ENCODE assay signal across 8 cellular contexts in the genomic region with DNA sequence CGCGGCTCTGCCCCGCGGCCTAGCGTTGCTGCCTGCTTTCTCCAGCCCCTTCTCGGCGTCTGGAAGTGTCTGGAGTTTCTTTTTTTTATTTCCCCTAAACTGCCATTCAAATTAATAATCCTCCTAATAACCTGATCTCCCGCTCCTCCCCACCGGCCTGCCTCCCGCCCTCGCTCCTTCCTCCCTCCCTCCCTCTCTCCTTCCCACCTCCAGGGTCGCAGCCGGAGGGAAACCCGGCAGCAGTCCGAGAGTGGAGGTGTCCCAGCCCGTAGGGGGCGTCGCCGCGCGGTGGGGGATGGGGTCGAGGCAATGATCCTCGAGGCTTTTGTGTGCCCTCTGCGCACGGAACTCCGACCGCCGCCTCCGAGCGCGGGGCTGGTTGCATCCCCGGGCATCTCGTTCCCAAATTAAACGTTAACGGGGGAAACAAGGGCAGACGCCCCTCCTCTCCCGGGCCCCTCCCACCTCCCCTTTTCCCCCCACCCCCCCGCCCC. TPM values are rescaled to one million over a fixed set of nuclear protein-coding genes. Genes with fewer than 3 reads are reported as not detected.
DNase-seq lines count a peak whose midpoint lies in the region.

No MANE protein-coding gene starts in this region.

- H3K36me3 Mint-ChIP-seq in activated CD4-positive, alpha-beta T cell treated with anti-CD3 and anti-CD28 coated beads, Interleukin-2, amount 10 ng/mL, durations not matched to agents 7 days and 5 days (ENCODE audit: low read depth): peaks cover 40% of the 10 kb centered on the region

- DNase-seq in DMS53 treated with DMSO at 0.1 percent for 48 hours (lab: John Stamatoyannopoulos, UW; ENCODE audit: unreplicated experiment): peak; percentile 52
- peak; percentile 55 for DNase-seq in HCEC 1CT
- DNase-seq in NCI-H2227 (lab: John Stamatoyannopoulos, UW; ENCODE audit: unreplicated experiment): peak; percentile 91
- peak; percentile 67 for DNase-seq in activated CD4-positive, alpha-beta T cell treated with anti-CD3 and anti-CD28 coated beads, Interleukin-2, amount 10 ng/mL, durations not matched to agents 7 days and 5 days
- DNase-seq in lung microvascular endothelial cell (ENCODE audit: low read depth in 2 of 2): peak; percentile 75 to 81
- peak; percentile 48 to 55 for DNase-seq in stimulated activated CD8-positive, alpha-beta memory T cell treated with anti-CD3 and anti-CD28 coated beads, Interleukin-15, amount 100 ng/mL, for 48 hours (ENCODE audit: low read depth in 2 of 2)
- no peak for DNase-seq in inferior parietal cortex (ENCODE audit: extremely low spot score)

- peaks cover 7 to 10% of the 10 kb centered on the region in 2 donors for H3K36me3 ChIP-seq in duodenal mucosa (ENCODE audit: control insufficient read depth in 1 of 2, insufficient read depth in 2 of 2, low read length in 2 of 2)

- H3K27me3 ChIP-seq in duodenal mucosa (ENCODE audit: control insufficient read depth in 1 of 2, insufficient read depth in 2 of 2, low read length in 2 of 2): peaks cover 3 to 8% of the 10 kb centered on the region in 2 donors

- H3K4me1 Mint-ChIP-seq in activated CD4-positive, alpha-beta T cell treated with anti-CD3 and anti-CD28 coated beads, Interleukin-2, amount 10 ng/mL, durations not matched to agents 7 days and 5 days: peaks cover 31% of the 10 kb centered on the region

- peaks cover 8 to 19% of the 10 kb centered on the region in 2 donors for H3K4me1 ChIP-seq in duodenal mucosa (ENCODE audit: control insufficient read depth in 1 of 2, insufficient read depth in 2 of 2, low read length in 2 of 2)

- POLR2A ChIA-PET in activated CD4-positive, alpha-beta T cell treated with anti-CD3 and anti-CD28 coated beads, Interleukin-2, amount 10 ng/mL, durations not matched to agents 7 days and 5 days (lab: Charles Lee): no interaction called here

- peak overlapping the region; percentile 96 for H3K27ac ChIP-seq in duodenal mucosa (ENCODE audit: low read depth, low read length)

- H3K27ac Mint-ChIP-seq in activated CD4-positive, alpha-beta T cell treated with anti-CD3 and anti-CD28 coated beads, Interleukin-2, amount 10 ng/mL, durations not matched to agents 7 days and 5 days: peak overlapping the region; percentile 83

- peak overlapping the region; percentile 74 to 83 for H3K9ac ChIP-seq in duodenal mucosa (ENCODE audit: low read depth in 1 of 2, low read length in 2 of 2)

- CTCF ChIA-PET in activated CD4-positive, alpha-beta T cell treated with anti-CD3 and anti-CD28 coated beads, Interleukin-2, amount 10 ng/mL, durations not matched to agents 7 days and 5 days (lab: Charles Lee): interaction anchor here (1.2 to 1.3 kb wide), 2 partner anchors 69 to 530 kb away, joined by 3 read pairs; no protein-coding TSS in a partner anchor

- H3K9me3 ChIP-seq in duodenal mucosa (ENCODE audit: control insufficient read depth in 1 of 2, low read length in 2 of 2): no peaks in the 10 kb centered on the region

- H3K27me3 Mint-ChIP-seq in activated CD4-positive, alpha-beta T cell treated with anti-CD3 and anti-CD28 coated beads, Interleukin-2, amount 10 ng/mL, durations not matched to agents 7 days and 5 days: peaks cover 16% of the 10 kb centered on the region

- H3K4me3 ChIP-seq in duodenal mucosa (ENCODE audit: low read depth in 1 of 2, low read length in 2 of 2): peak overlapping the region; percentile 78 to 95

- H3K4me3 Mint-ChIP-seq in activated CD4-positive, alpha-beta T cell treated with anti-CD3 and anti-CD28 coated beads, Interleukin-2, amount 10 ng/mL, durations not matched to agents 7 days and 5 days: peak overlapping the region; percentile 88

- H3K9me3 Mint-ChIP-seq in activated CD4-positive, alpha-beta T cell treated with anti-CD3 and anti-CD28 coated beads, Interleukin-2, amount 10 ng/mL, durations not matched to agents 7 days and 5 days: no peaks in the 10 kb centered on the region

RNA-seq across cellular contexts. Expression of a gene that starts 1.1 kb away (rescaled TPM):
- 10 to 100 TPM; 28.0 to 31.6 TPM for total RNA-seq in activated CD4-positive, alpha-beta T cell treated with anti-CD3 and anti-CD28 coated beads, Interleukin-2, amount 10 ng/mL, durations not matched to agents 7 days and 5 days
- total RNA-seq in lung microvascular endothelial cell: 45.5 and 72.4 TPM in 2 replicates
